Comparison of ENCODE assay signal across 8 cellular contexts in genomic region chr9:34252670-34253459, GRCh38.
DNase-seq lines count a peak whose midpoint lies in the region; ATAC-seq lines count a peak whose summit lies in the region.

No MANE protein-coding gene starts in this region.

- no peaks in the 10 kb centered on the region for H3K4me1 ChIP-seq in effector memory CD4-positive, alpha-beta T cell (ENCODE audit: control insufficient read depth, insufficient read depth, low read length, poor library complexity, severe bottlenecking)
- H3K4me1 ChIP-seq in mesendoderm (ENCODE audit: control insufficient read depth, low read depth, low read length): no peaks in the 10 kb centered on the region

- no peak overlapping the region for H4K8ac ChIP-seq in mesendoderm (ENCODE audit: low read depth, low read length)

- no peak overlapping the region for H3K23ac ChIP-seq in mesendoderm (ENCODE audit: low read length)

- no peaks in the 10 kb centered on the region for H3K27me3 ChIP-seq in effector memory CD4-positive, alpha-beta T cell (replicated peaks; ENCODE audit: control insufficient read depth, insufficient read depth, low read length, poor library complexity, severe bottlenecking)
- no peaks in the 10 kb centered on the region for H3K27me3 ChIP-seq in mesendoderm (ENCODE audit: insufficient read depth, low read length, poor library complexity)

- peaks cover 38% of the 10 kb centered on the region for H3K36me3 ChIP-seq in effector memory CD4-positive, alpha-beta T cell (ENCODE audit: control insufficient read depth, insufficient read depth, low read length)
- H3K36me3 ChIP-seq in mesendoderm (ENCODE audit: control insufficient read depth, insufficient read depth, low read length): no peaks in the 10 kb centered on the region

- no peak overlapping the region for H3K56ac ChIP-seq in mesendoderm (ENCODE audit: low read length)

- POLR2A ChIA-PET in activated CD4-positive, alpha-beta memory T cell treated with anti-CD3 and anti-CD28 coated beads for 36 hours (lab: Charles Lee): no interaction called here

- H3K36me3 Mint-ChIP-seq in activated CD4-positive, alpha-beta memory T cell treated with anti-CD3 and anti-CD28 coated beads for 36 hours: peaks cover 12% of the 10 kb centered on the region

- intact Hi-C loops in activated CD4-positive, alpha-beta memory T cell treated with anti-CD3 and anti-CD28 coated beads for 36 hours (cut with micrococcal nuclease): loop anchor here (1.0 to 10.0 kb wide), 3 partner anchors 74 to 178 kb away; partner anchors contain the start of genes DCAF12 and UBAP1

- H3K27me3 Mint-ChIP-seq in activated CD4-positive, alpha-beta memory T cell treated with anti-CD3 and anti-CD28 coated beads for 36 hours: no peaks in the 10 kb centered on the region

- H3K9me3 ChIP-seq in effector memory CD4-positive, alpha-beta T cell (ENCODE audit: control insufficient read depth, low read length): no peaks in the 10 kb centered on the region

- H3K4me3 Mint-ChIP-seq in activated CD4-positive, alpha-beta memory T cell treated with anti-CD3 and anti-CD28 coated beads for 36 hours: no peak overlapping the region

- no peaks in the 10 kb centered on the region for H3K79me2 ChIP-seq in mesendoderm (ENCODE audit: control insufficient read depth, insufficient read depth, low read length)

- no peaks in the 10 kb centered on the region for H3K4me1 Mint-ChIP-seq in activated CD4-positive, alpha-beta memory T cell treated with anti-CD3 and anti-CD28 coated beads for 36 hours (ENCODE audit: low read depth)

- no peaks in the 10 kb centered on the region for H3K9me3 Mint-ChIP-seq in activated CD4-positive, alpha-beta memory T cell treated with anti-CD3 and anti-CD28 coated beads for 36 hours

- H2BK120ac ChIP-seq in mesendoderm (ENCODE audit: low read depth, low read length): no peak overlapping the region

- no peak overlapping the region for H4K5ac ChIP-seq in mesendoderm (ENCODE audit: low read length)

- no peak overlapping the region for H3K27ac ChIP-seq in effector memory CD4-positive, alpha-beta T cell (ENCODE audit: insufficient read depth, low read length, poor library complexity, severe bottlenecking)
- H3K27ac ChIP-seq in mesendoderm (ENCODE audit: low read depth, low read length): no peak overlapping the region

- no peak overlapping the region for H2BK5ac ChIP-seq in mesendoderm (ENCODE audit: low read length)

- CTCF ChIA-PET in activated CD4-positive, alpha-beta memory T cell treated with anti-CD3 and anti-CD28 coated beads for 36 hours (lab: Charles Lee): interaction anchor here (0.6 to 6.5 kb wide), 51 partner anchors 8 to 629 kb away, joined by 3 to 54 read pairs (median 4); partner anchors contain the start of genes MYORG, UBAP1 and UBAP2

- no peak overlapping the region for H3K18ac ChIP-seq in mesendoderm (ENCODE audit: low read length)

- H2AK5ac ChIP-seq in mesendoderm (ENCODE audit: low read length): no peak overlapping the region

- H3K9ac ChIP-seq in mesendoderm (ENCODE audit: low read length): no peak overlapping the region

- H3K27ac Mint-ChIP-seq in activated CD4-positive, alpha-beta memory T cell treated with anti-CD3 and anti-CD28 coated beads for 36 hours: no peak overlapping the region

- H2BK15ac ChIP-seq in mesendoderm (replicated peaks; ENCODE audit: low read depth): no peak overlapping the region

- WGBS in mesendoderm (ENCODE audit: extremely low coverage, insufficient coverage, low lambda C conversion rate): no CpG with 5 or more reads among the region's 10 CpGs

- H3K79me1 ChIP-seq in mesendoderm (ENCODE audit: low read length): peaks cover 2% of the 10 kb centered on the region

- no peak overlapping the region for H3K4ac ChIP-seq in mesendoderm (ENCODE audit: low read depth, low read length)

- H3K4me2 ChIP-seq in mesendoderm (ENCODE audit: low read length): no peak overlapping the region

- peak; percentile 54 for ATAC-seq in GM19468 (IDR thresholded peaks at IDR 0.05; ENCODE audit: extremely low read depth, unreplicated experiment)
- no peak for ATAC-seq in GM18520 (IDR thresholded peaks at IDR 0.05; ENCODE audit: unreplicated experiment)

- peak; percentile 79 for DNase-seq in Ammon's horn (ENCODE audit: low spot score)
- DNase-seq in NCI-H345 (lab: John Stamatoyannopoulos, UW): peak; percentile 47
- DNase-seq in activated CD4-positive, alpha-beta memory T cell treated with anti-CD3 and anti-CD28 coated beads for 36 hours: peak; percentile 78
- DNase-seq in effector memory CD4-positive, alpha-beta T cell: peak; percentile 23 to 60 (median 44)
- DNase-seq in mesendoderm: peak; percentile 75
- DNase-seq in stimulated activated CD8-positive, alpha-beta memory T cell treated with anti-CD3 and anti-CD28 coated beads, Interleukin-15, amount 100 ng/mL, for 4 hours (ENCODE audit: low read depth in 2 of 2): peak; percentile 13 to 18

- H3K4me3 ChIP-seq in effector memory CD4-positive, alpha-beta T cell (ENCODE audit: insufficient read depth, low read depth, low read length, poor library complexity, severe bottlenecking): no peak overlapping the region
- no peak overlapping the region for H3K4me3 ChIP-seq in mesendoderm (ENCODE audit: low read length)

Comparison
In these comparisons a context has a peak if more than half of its experiments do, and no peak if none do; other contexts are left out.
1. DNase-seq: peak in every context shown above with its lines; median percentile 79 in Ammon's horn; 78 in activated CD4-positive, alpha-beta memory T cell treated with anti-CD3 and anti-CD28 coated beads for 36 hours; 75 in mesendoderm; 47 in NCI-H345; 44 in effector memory CD4-positive, alpha-beta T cell; 16 in stimulated activated CD8-positive, alpha-beta memory T cell treated with anti-CD3 and anti-CD28 coated beads, Interleukin-15, amount 100 ng/mL, for 4 hours.